Comparison of ENCODE assay signal across 1 cellular context in the genomic region with DNA sequence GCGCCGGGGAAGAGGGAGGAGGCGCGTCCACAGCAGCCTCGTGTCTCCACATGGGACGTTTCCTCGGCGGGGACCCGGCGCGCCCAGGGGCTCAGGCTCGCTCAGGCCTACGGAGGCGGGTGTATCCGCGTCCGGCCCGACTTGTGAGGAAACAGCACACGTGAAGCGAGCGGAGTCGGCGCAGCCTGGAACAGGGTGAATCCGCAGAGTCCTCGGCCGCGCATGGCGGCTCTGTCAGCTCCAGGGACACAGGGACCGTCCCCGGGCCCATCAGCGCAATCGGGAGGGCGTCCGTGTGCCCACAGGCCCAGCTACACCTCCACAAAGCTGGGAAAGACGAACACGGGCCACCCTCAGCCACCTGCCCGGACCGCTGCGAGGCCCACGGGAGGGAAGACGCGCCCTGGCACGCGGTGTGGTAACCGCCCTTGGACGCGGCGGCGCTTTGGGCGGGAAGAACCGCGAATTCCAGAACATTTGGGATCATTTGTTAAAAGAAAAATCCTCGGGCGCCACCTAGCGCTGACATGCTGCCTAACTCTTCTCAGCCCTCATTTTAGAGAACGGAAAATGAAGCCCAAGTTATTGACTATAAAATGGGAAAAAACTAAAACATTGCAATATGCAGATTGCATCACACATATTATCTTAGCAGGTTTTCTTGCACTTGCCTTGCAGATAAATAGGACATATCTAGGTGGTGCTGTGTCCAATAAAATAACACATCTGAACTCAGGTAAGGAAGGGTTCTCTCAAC.
TF ChIP-seq lines count a peak whose summit lies in the region.

No MANE protein-coding gene starts in this region.

TF ChIP-seq in K562, 482 proteins besides CTCF, POLR2A, EP300 and RAD21 (continued from another document):
- no peak for TF ChIP-seq ZNF318 (IDR thresholded peaks at IDR 0.05; ENCODE audit: borderline replicate concordance in 1 of 2, low read depth in 1 of 2)
- 0 out of 2 replicates have a peak, but pooled peaks have one; percentile 37 for TF ChIP-seq NR3C1 (CRISPR knock-in tag; IDR thresholded peaks at IDR 0.05)
- peak; percentile 66; the same call in 1 of the 2 replicates for TF ChIP-seq RB1 (IDR thresholded peaks at IDR 0.05; ENCODE audit: low read depth)
- TF ChIP-seq CREB1 (IDR thresholded peaks at IDR 0.05): no peak
- TF ChIP-seq CREB1 (CRISPR knock-in tag; IDR thresholded peaks at IDR 0.05): peak; percentile 23; the same call in 1 of the 2 replicates
- TF ChIP-seq, protein P1, sequence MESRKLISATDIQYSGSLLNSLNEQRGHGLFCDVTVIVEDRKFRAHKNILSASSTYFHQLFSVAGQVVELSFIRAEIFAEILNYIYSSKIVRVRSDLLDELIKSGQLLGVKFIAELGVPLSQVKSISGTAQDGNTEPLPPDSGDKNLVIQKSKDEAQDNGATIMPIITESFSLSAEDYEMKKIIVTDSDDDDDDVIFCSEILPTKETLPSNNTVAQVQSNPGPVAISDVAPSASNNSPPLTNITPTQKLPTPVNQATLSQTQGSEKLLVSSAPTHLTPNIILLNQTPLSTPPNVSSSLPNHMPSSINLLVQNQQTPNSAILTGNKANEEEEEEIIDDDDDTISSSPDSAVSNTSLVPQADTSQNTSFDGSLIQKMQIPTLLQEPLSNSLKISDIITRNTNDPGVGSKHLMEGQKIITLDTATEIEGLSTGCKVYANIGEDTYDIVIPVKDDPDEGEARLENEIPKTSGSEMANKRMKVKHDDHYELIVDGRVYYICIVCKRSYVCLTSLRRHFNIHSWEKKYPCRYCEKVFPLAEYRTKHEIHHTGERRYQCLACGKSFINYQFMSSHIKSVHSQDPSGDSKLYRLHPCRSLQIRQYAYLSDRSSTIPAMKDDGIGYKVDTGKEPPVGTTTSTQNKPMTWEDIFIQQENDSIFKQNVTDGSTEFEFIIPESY (CRISPR knock-in tag; IDR thresholded peaks at IDR 0.05): peak; percentile 64; the same call in 1 of the 2 replicates
